Comparison of ENCODE assay signal across 8 cellular contexts in the genomic region with DNA sequence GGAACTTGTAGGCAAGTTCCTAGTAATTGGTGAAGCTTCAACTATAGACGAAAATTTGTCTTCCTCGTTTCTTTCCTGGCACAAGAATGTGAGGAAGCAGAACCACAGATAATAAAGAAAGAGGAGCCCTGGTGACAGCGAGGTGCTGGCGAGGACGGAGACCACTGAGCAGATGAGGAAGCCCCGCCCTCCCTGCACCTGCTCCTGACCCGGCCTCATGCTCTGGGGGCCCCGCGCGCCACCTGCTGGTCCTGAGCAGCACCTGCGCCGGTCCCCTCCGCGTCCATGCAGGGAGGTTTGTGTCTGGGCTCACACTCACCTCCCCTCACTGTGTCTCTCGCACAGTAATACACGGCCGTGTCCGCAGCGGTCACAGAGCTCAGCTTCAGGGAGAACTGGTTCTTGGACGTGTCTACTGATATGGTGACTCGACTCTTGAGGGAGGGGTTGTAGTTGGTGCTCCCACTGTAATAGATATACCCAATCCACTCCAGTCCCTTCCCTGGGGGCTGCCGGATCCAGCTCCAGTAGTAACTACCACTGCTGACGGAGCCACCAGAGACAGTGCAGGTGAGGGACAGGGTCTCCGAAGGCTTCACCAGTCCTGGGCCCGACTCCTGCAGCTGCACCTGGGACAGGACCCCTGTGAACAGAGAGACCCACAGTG.
DNase-seq lines count a peak whose midpoint lies in the region; ATAC-seq and TF ChIP-seq lines count a peak whose summit lies in the region.
"Not testable (repeated sequence)": the region's sequence is repeated elsewhere in the genome, so short reads cannot be mapped to it uniquely, and the experiment has no call there.

No MANE protein-coding gene starts in this region.

- not testable (repeated sequence) for H3K4me1 Mint-ChIP-seq in CD8-positive, alpha-beta T cell (ENCODE audit: low read depth); MCF 10A (ENCODE audit: insufficient read depth, unreplicated experiment); naive thymus-derived CD4-positive, alpha-beta T cell
- H3K4me1 Mint-ChIP-seq in stimulated activated naive CD8-positive, alpha-beta T cell treated with anti-CD3 and anti-CD28 coated beads, Interleukin-15, amount 100 ng/mL, for 72 hours = peaks cover 17% of the 10 kb centered on the region

- H3K9me3 Mint-ChIP-seq in CD8-positive, alpha-beta T cell; MCF 10A (ENCODE audit: unreplicated experiment); naive thymus-derived CD4-positive, alpha-beta T cell; stimulated activated naive CD8-positive, alpha-beta T cell treated with anti-CD3 and anti-CD28 coated beads, Interleukin-15, amount 100 ng/mL, for 72 hours: not testable (repeated sequence)

- CTCF ChIA-PET in CD8-positive, alpha-beta T cell (lab: Charles Lee) = interaction anchor here (0.8 to 1.8 kb wide), 9 partner anchors 12 to 122 kb away, joined by 3 to 6 read pairs (median 3); no protein-coding TSS in a partner anchor
- CTCF ChIA-PET in MCF 10A (lab: Yijun Ruan, JAX) = not testable (repeated sequence)
- CTCF ChIA-PET in naive thymus-derived CD4-positive, alpha-beta T cell (lab: Charles Lee) = interaction anchor here (0.6 to 1.5 kb wide), 2 partner anchors 18 to 83 kb away, joined by 3 to 7 read pairs; no protein-coding TSS in a partner anchor

- H3K36me3 Mint-ChIP-seq in CD8-positive, alpha-beta T cell; MCF 10A (ENCODE audit: insufficient read depth, unreplicated experiment); naive thymus-derived CD4-positive, alpha-beta T cell: not testable (repeated sequence)

- H3K27me3 ChIP-seq in CD8-positive, alpha-beta T cell (ENCODE audit: insufficient read depth, low read length); SJCRH30; naive thymus-derived CD4-positive, alpha-beta T cell (ENCODE audit: control insufficient read depth in 2 of 2, insufficient read depth in 2 of 2, low read length in 2 of 2): not testable (repeated sequence)

- not testable (repeated sequence) for H3K27ac Mint-ChIP-seq in CD8-positive, alpha-beta T cell; MCF 10A (ENCODE audit: low read depth, unreplicated experiment)
- peak overlapping the region in 1 of 9 donors; percentile 32 for H3K27ac Mint-ChIP-seq in naive thymus-derived CD4-positive, alpha-beta T cell
- peak overlapping the region in 1 of 2 donors; percentile 76 for H3K27ac Mint-ChIP-seq in stimulated activated naive CD8-positive, alpha-beta T cell treated with anti-CD3 and anti-CD28 coated beads, Interleukin-15, amount 100 ng/mL, for 72 hours

- ATAC-seq in CD8-positive, alpha-beta T cell = peak; percentile 96
- not testable (repeated sequence) for ATAC-seq in naive thymus-derived CD4-positive, alpha-beta T cell
- ATAC-seq in stimulated activated naive CD8-positive, alpha-beta T cell treated with anti-CD3 and anti-CD28 coated beads, Interleukin-15, amount 100 ng/mL, for 72 hours = peak; percentile 80

- not testable (repeated sequence) for H3K27me3 Mint-ChIP-seq in CD8-positive, alpha-beta T cell (ENCODE audit: low read depth)
- H3K27me3 Mint-ChIP-seq in MCF 10A (ENCODE audit: insufficient read depth, unreplicated experiment) = peaks cover 65% of the 10 kb centered on the region
- peaks cover 0 to 31% (median 4%) of the 10 kb centered on the region in 5 donors for H3K27me3 Mint-ChIP-seq in naive thymus-derived CD4-positive, alpha-beta T cell
- H3K27me3 Mint-ChIP-seq in stimulated activated naive CD8-positive, alpha-beta T cell treated with anti-CD3 and anti-CD28 coated beads, Interleukin-15, amount 100 ng/mL, for 72 hours = peaks cover 36% of the 10 kb centered on the region

- intact Hi-C loops in CD8-positive, alpha-beta T cell (cut with DNase I, micrococcal nuclease); MCF 10A (cut with micrococcal nuclease); naive thymus-derived CD4-positive, alpha-beta T cell (cut with micrococcal nuclease): not testable (repeated sequence)

- POLR2A ChIA-PET in CD8-positive, alpha-beta T cell (lab: Charles Lee); MCF 10A (lab: Yijun Ruan, JAX); naive thymus-derived CD4-positive, alpha-beta T cell (lab: Charles Lee): not testable (repeated sequence)

- peak in 1 of 7 experiments; percentile 75 for DNase-seq in CD8-positive, alpha-beta T cell
- DNase-seq in MV-4-11 (lab: John Stamatoyannopoulos, UW) (peak; percentile 25), SJCRH30 (peak; percentile 35 to 54), MCF 10A (ENCODE audit: unreplicated experiment) (peak; percentile 18)
- peak; percentile 16 for DNase-seq in activated CD4-positive, alpha-beta T cell treated with anti-CD3 and anti-CD28 coated beads, Interleukin-2, amount 50 U/mL, for 1 hour
- peak in 7 of 9 donors; percentile 13 to 72 (median 54) for DNase-seq in naive thymus-derived CD4-positive, alpha-beta T cell
- DNase-seq in stimulated activated naive CD8-positive, alpha-beta T cell treated with anti-CD3 and anti-CD28 coated beads, Interleukin-15, amount 100 ng/mL, for 72 hours = peak; percentile 78 to 79

- H3K27ac ChIP-seq in CD8-positive, alpha-beta T cell (ENCODE audit: low read depth, low read length); SJCRH30; naive thymus-derived CD4-positive, alpha-beta T cell (ENCODE audit: low read depth, low read length): not testable (repeated sequence)

- not testable (repeated sequence) for H3K4me3 Mint-ChIP-seq in CD8-positive, alpha-beta T cell; MCF 10A (ENCODE audit: unreplicated experiment)
- H3K4me3 Mint-ChIP-seq in naive thymus-derived CD4-positive, alpha-beta T cell = peak overlapping the region in 6 of 10 donors; percentile 38 to 58 (median 46)
- peak overlapping the region; percentile 35 to 61 for H3K4me3 Mint-ChIP-seq in stimulated activated naive CD8-positive, alpha-beta T cell treated with anti-CD3 and anti-CD28 coated beads, Interleukin-15, amount 100 ng/mL, for 72 hours

- H3K9me3 ChIP-seq in CD8-positive, alpha-beta T cell (ENCODE audit: low read length); SJCRH30 (replicated peaks); naive thymus-derived CD4-positive, alpha-beta T cell (ENCODE audit: control insufficient read depth in 2 of 3, low read length in 3 of 3): not testable (repeated sequence)

- H3K36me3 ChIP-seq in CD8-positive, alpha-beta T cell (ENCODE audit: insufficient read depth, low read length); SJCRH30; naive thymus-derived CD4-positive, alpha-beta T cell (ENCODE audit: control insufficient read depth in 2 of 3, insufficient read depth in 3 of 3, low read length in 3 of 3): not testable (repeated sequence)

- BruUV-seq in MCF 10A (replicated peaks; lab: Mats Ljungman, UMichigan) = not testable (repeated sequence)

- TF ChIP-seq CTCF in CD8-positive, alpha-beta T cell (IDR thresholded peaks at IDR 0.05) = peak; percentile 77
- TF ChIP-seq CTCF in GM12875 (IDR thresholded peaks at IDR 0.05; ENCODE audit: borderline replicate concordance, insufficient read depth, low read depth, low read length) (peak; percentile 68), MCF 10A (IDR thresholded peaks at IDR 0.05; ENCODE audit: unreplicated experiment) (peak; percentile 38)

- H3K4me1 ChIP-seq in CD8-positive, alpha-beta T cell (ENCODE audit: insufficient read depth, low read length); SJCRH30; naive thymus-derived CD4-positive, alpha-beta T cell (ENCODE audit: control insufficient read depth in 2 of 2, insufficient read depth in 2 of 2, low read length in 2 of 2): not testable (repeated sequence)

- H3K4me3 ChIP-seq in CD8-positive, alpha-beta T cell (ENCODE audit: low read depth, low read length); GM12875 (ENCODE audit: low read depth, low read length); SJCRH30; naive thymus-derived CD4-positive, alpha-beta T cell (ENCODE audit: low read length): not testable (repeated sequence)
